Comparison of ENCODE assay signal across 19 cellular contexts in genomic region chr14:50103558-50103957, GRCh38. TPM values are rescaled to one million over a fixed set of nuclear protein-coding genes. Genes with fewer than 3 reads are reported as not detected.
DNase-seq lines count a peak whose midpoint lies in the region; ATAC-seq and TF ChIP-seq lines count a peak whose summit lies in the region.
"Had no signal": no experiment of that assay in that cellular context is flagged by ENCODE, and none has a peak within 500 bp of the region (broad histone marks: within the 10 kb centered on the region; RNA-seq: fewer than 3 reads in every experiment).

No MANE protein-coding gene starts in this region.

- no peaks in the 10 kb centered on the region for H3K27me3 ChIP-seq in CD4-positive, CD25-positive, alpha-beta regulatory T cell (ENCODE audit: control insufficient read depth, insufficient read depth, low read length)
- no peaks in the 10 kb centered on the region for H3K27me3 ChIP-seq in CD8-positive, alpha-beta memory T cell (ENCODE audit: insufficient read depth, low read length, poor library complexity, severe bottlenecking)
- H3K27me3 ChIP-seq in heart right ventricle: no peaks in the 10 kb centered on the region
- H3K27me3 ChIP-seq: cardiac muscle cell, right lobe of liver had no signal

- peak overlapping the region in 2 of 4 donors; percentile 78 to 79 for H3K4me3 Mint-ChIP-seq in CD4-positive, CD25-positive, alpha-beta regulatory T cell
- H3K4me3 Mint-ChIP-seq in CD8-positive, alpha-beta memory T cell: peak overlapping the region in 6 of 7 donors; percentile 29 to 81 (median 73)
- H3K4me3 Mint-ChIP-seq in activated naive CD8-positive, alpha-beta T cell treated with anti-CD3 and anti-CD28 coated beads, Interleukin-2, amount 10 ng/mL, durations not matched to agents 7 days and 5 days: peak overlapping the region; percentile 80
- H3K4me3 Mint-ChIP-seq in naive thymus-derived CD8-positive, alpha-beta T cell: peak overlapping the region; percentile 69 to 89 (median 82)

- H3K27ac Mint-ChIP-seq in CD4-positive, CD25-positive, alpha-beta regulatory T cell: peak overlapping the region; percentile 33 to 87 (median 62)
- H3K27ac Mint-ChIP-seq in CD8-positive, alpha-beta memory T cell: peak overlapping the region in 7 of 8 donors; percentile 80 to 90 (median 89)
- peak overlapping the region; percentile 88 for H3K27ac Mint-ChIP-seq in activated naive CD8-positive, alpha-beta T cell treated with anti-CD3 and anti-CD28 coated beads, Interleukin-2, amount 10 ng/mL, durations not matched to agents 7 days and 5 days
- H3K27ac Mint-ChIP-seq in naive thymus-derived CD8-positive, alpha-beta T cell: peak overlapping the region; percentile 41 to 94 (median 90)

- TF ChIP-seq CTCF in GM13976 (IDR thresholded peaks at IDR 0.05; ENCODE audit: borderline replicate concordance, control extremely low read depth, extremely low read depth, insufficient read depth, missing control alignments) (no peak), heart right ventricle (IDR thresholded peaks at IDR 0.05) (no peak)

- H3K27me3 Mint-ChIP-seq in CD4-positive, CD25-positive, alpha-beta regulatory T cell: peaks cover 5% of the 10 kb centered on the region
- H3K27me3 Mint-ChIP-seq in CD8-positive, alpha-beta memory T cell: no peaks in the 10 kb centered on the region
- H3K27me3 Mint-ChIP-seq in activated naive CD8-positive, alpha-beta T cell treated with anti-CD3 and anti-CD28 coated beads, Interleukin-2, amount 10 ng/mL, durations not matched to agents 7 days and 5 days: no peaks in the 10 kb centered on the region
- H3K27me3 Mint-ChIP-seq in naive thymus-derived CD8-positive, alpha-beta T cell: no peaks in the 10 kb centered on the region

- H3K9me3 Mint-ChIP-seq in CD4-positive, CD25-positive, alpha-beta regulatory T cell: peaks cover 0 to 1% (median 0%) of the 10 kb centered on the region in 7 donors
- H3K9me3 Mint-ChIP-seq in CD8-positive, alpha-beta memory T cell: no peaks in the 10 kb centered on the region
- no peaks in the 10 kb centered on the region for H3K9me3 Mint-ChIP-seq in activated naive CD8-positive, alpha-beta T cell treated with anti-CD3 and anti-CD28 coated beads, Interleukin-2, amount 10 ng/mL, durations not matched to agents 7 days and 5 days
- no peaks in the 10 kb centered on the region for H3K9me3 Mint-ChIP-seq in naive thymus-derived CD8-positive, alpha-beta T cell

- peaks cover 5% of the 10 kb centered on the region for H3K36me3 Mint-ChIP-seq in CD4-positive, CD25-positive, alpha-beta regulatory T cell
- peaks cover 0 to 24% (median 1%) of the 10 kb centered on the region in 3 donors for H3K36me3 Mint-ChIP-seq in CD8-positive, alpha-beta memory T cell
- peaks cover 6% of the 10 kb centered on the region for H3K36me3 Mint-ChIP-seq in activated naive CD8-positive, alpha-beta T cell treated with anti-CD3 and anti-CD28 coated beads, Interleukin-2, amount 10 ng/mL, durations not matched to agents 7 days and 5 days
- peaks cover 0 to 20% (median 0%) of the 10 kb centered on the region in 3 donors for H3K36me3 Mint-ChIP-seq in naive thymus-derived CD8-positive, alpha-beta T cell

- intact Hi-C loops in heart right ventricle (cut with DNase I): loop anchor here in 6 of 10 donors (5.0 to 10.0 kb wide), 6 partner anchors 99 to 239 kb away; no protein-coding TSS in a partner anchor

- POLR2A ChIA-PET in CD8-positive, alpha-beta memory T cell (lab: Charles Lee): interaction anchor here (0.6 to 1.7 kb wide), 4 partner anchors 42 to 238 kb away, joined by 4 to 6 read pairs (median 4); partner anchors contain the start of gene ARF6
- POLR2A ChIA-PET in activated naive CD8-positive, alpha-beta T cell treated with anti-CD3 and anti-CD28 coated beads, Interleukin-2, amount 10 ng/mL, durations not matched to agents 7 days and 5 days (lab: Charles Lee): interaction anchor here (0.6 to 6.0 kb wide), 15 partner anchors 8 to 251 kb away, joined by 3 to 66 read pairs (median 7); partner anchors contain the start of genes NEMF and VCPKMT
- POLR2A ChIA-PET in naive thymus-derived CD8-positive, alpha-beta T cell (lab: Charles Lee): interaction anchor here (0.6 to 11.5 kb wide), 14 partner anchors 9 to 251 kb away, joined by 3 to 75 read pairs (median 10); partner anchors contain the start of genes NEMF and VCPKMT

- H3K4me1 ChIP-seq in CD4-positive, CD25-positive, alpha-beta regulatory T cell (ENCODE audit: control insufficient read depth, insufficient read depth, low read length, poor library complexity, severe bottlenecking): peaks cover 9% of the 10 kb centered on the region
- peaks cover 42% of the 10 kb centered on the region for H3K4me1 ChIP-seq in CD8-positive, alpha-beta memory T cell (ENCODE audit: insufficient read depth, low read length)
- peaks cover 0 to 6% (median 0%) of the 10 kb centered on the region in 9 donors for H3K4me1 ChIP-seq in heart right ventricle

- 91 to 92% methylated on average over 6 of the region's 6 CpGs for WGBS in heart right ventricle, 2 donors

- no peak for ATAC-seq in CD4-positive, CD25-positive, alpha-beta regulatory T cell (ENCODE audit: low read depth in 2 of 2)
- no peak for ATAC-seq in activated naive CD8-positive, alpha-beta T cell treated with anti-CD3 and anti-CD28 coated beads, Interleukin-2, amount 10 ng/mL, durations not matched to agents 7 days and 5 days (ENCODE audit: low read depth)
- no peak for ATAC-seq in naive thymus-derived CD8-positive, alpha-beta T cell
- ATAC-seq in heart right ventricle: no peak
- ATAC-seq: HCT116, right lobe of liver, Right ventricle myocardium inferior had no signal

- in situ Hi-C loops in GM13976 (cut with MboI; ENCODE audit: low sequenced_read_pairs, unreplicated experiment): loop anchor here (25.0 kb wide), 1 partner anchor 466 kb away; the partner anchor contains the start of gene DNAAF2

- DNase-seq in CD4-positive, CD25-positive, alpha-beta regulatory T cell: no peak
- DNase-seq in CD8-positive, alpha-beta memory T cell: no peak
- DNase-seq in activated naive CD8-positive, alpha-beta T cell treated with anti-CD3 and anti-CD28 coated beads, Interleukin-2, amount 10 ng/mL, durations not matched to agents 7 days and 5 days: no peak
- no peak for DNase-seq in naive thymus-derived CD8-positive, alpha-beta T cell
- DNase-seq in GM13976 (ENCODE audit: low spot score): no peak
- DNase-seq in heart right ventricle: no peak
- no peak for DNase-seq in RKO (ENCODE audit: low spot score)
- DNase-seq: amniotic stem cell; effector CD8-positive, alpha-beta T cell; KBM-7; NCI-H187; NCI-H446; right lobe of liver; stimulated activated CD4-positive, alpha-beta T cell treated with anti-CD3 and anti-CD28 coated beads, Interleukin-2, amount 100 ng/mL, for 24 hours; substantia nigra; WERI-Rb-1 had no signal

- H3K27ac ChIP-seq in CD4-positive, CD25-positive, alpha-beta regulatory T cell (ENCODE audit: insufficient read depth, low read length, poor library complexity, severe bottlenecking): peak overlapping the region; percentile 69
- H3K27ac ChIP-seq in CD8-positive, alpha-beta memory T cell (ENCODE audit: low read depth, low read length): no peak overlapping the region
- H3K27ac ChIP-seq in heart right ventricle: peak overlapping the region in 1 of 10 donors; percentile 33
- H3K27ac ChIP-seq: cardiac muscle cell, right lobe of liver, WERI-Rb-1 had no signal

- peak overlapping the region; percentile 1 for H3K4me3 ChIP-seq in CD4-positive, CD25-positive, alpha-beta regulatory T cell (ENCODE audit: low read depth, low read length)
- no peak overlapping the region for H3K4me3 ChIP-seq in CD8-positive, alpha-beta memory T cell (ENCODE audit: low read length)
- H3K4me3 ChIP-seq in heart right ventricle: no peak overlapping the region
- H3K4me3 ChIP-seq: cardiac muscle cell, right lobe of liver had no signal

- H3K36me3 ChIP-seq in CD4-positive, CD25-positive, alpha-beta regulatory T cell (ENCODE audit: control insufficient read depth, insufficient read depth, low read length): peaks cover 3% of the 10 kb centered on the region
- H3K36me3 ChIP-seq in CD8-positive, alpha-beta memory T cell (ENCODE audit: insufficient read depth, low read length): peaks cover 3% of the 10 kb centered on the region
- peaks cover 0 to 33% (median 9%) of the 10 kb centered on the region in 9 donors for H3K36me3 ChIP-seq in heart right ventricle

- no peaks in the 10 kb centered on the region for H3K9me3 ChIP-seq in CD4-positive, CD25-positive, alpha-beta regulatory T cell (ENCODE audit: control insufficient read depth in 2 of 2, low read length in 2 of 2)
- no peaks in the 10 kb centered on the region for H3K9me3 ChIP-seq in CD8-positive, alpha-beta memory T cell (ENCODE audit: low read length)
- no peaks in the 10 kb centered on the region for H3K9me3 ChIP-seq in heart right ventricle
- H3K9me3 ChIP-seq: right lobe of liver had no signal

- H3K4me1 Mint-ChIP-seq in CD4-positive, CD25-positive, alpha-beta regulatory T cell: peaks cover 6 to 47% (median 30%) of the 10 kb centered on the region in 4 donors
- peaks cover 28 to 46% (median 41%) of the 10 kb centered on the region in 3 donors for H3K4me1 Mint-ChIP-seq in CD8-positive, alpha-beta memory T cell
- peaks cover 41% of the 10 kb centered on the region for H3K4me1 Mint-ChIP-seq in activated naive CD8-positive, alpha-beta T cell treated with anti-CD3 and anti-CD28 coated beads, Interleukin-2, amount 10 ng/mL, durations not matched to agents 7 days and 5 days
- peaks cover 22 to 57% (median 45%) of the 10 kb centered on the region in 4 donors for H3K4me1 Mint-ChIP-seq in naive thymus-derived CD8-positive, alpha-beta T cell

- CTCF ChIA-PET in CD8-positive, alpha-beta memory T cell (lab: Charles Lee): interaction anchor here (0.7 to 7.1 kb wide), 12 partner anchors 15 to 251 kb away, joined by 3 to 47 read pairs (median 14); partner anchors contain the start of gene NEMF

RNA-seq across cellular contexts. Expression of gene VCPKMT, which starts 12.8 kb away (rescaled TPM):
- total RNA-seq in CD4-positive, CD25-positive, alpha-beta regulatory T cell: 30.0 TPM
- 10 to 100 TPM in 3 of 4 donors, 1 to 10 TPM in 1; 10.0 to 13.6 (median 12.0) TPM for polyA plus RNA-seq in CD4-positive, CD25-positive, alpha-beta regulatory T cell
- 10 to 100 TPM; 16.5 to 19.9 TPM for total RNA-seq in CD8-positive, alpha-beta memory T cell
- polyA plus RNA-seq in CD8-positive, alpha-beta memory T cell: 11.7 TPM
- 10 to 100 TPM; 12.9 to 14.9 TPM for total RNA-seq in activated naive CD8-positive, alpha-beta T cell treated with anti-CD3 and anti-CD28 coated beads, Interleukin-2, amount 10 ng/mL, durations not matched to agents 7 days and 5 days
- total RNA-seq in naive thymus-derived CD8-positive, alpha-beta T cell: 10 to 100 TPM; 22.3 to 26.0 TPM
- polyA plus RNA-seq in naive thymus-derived CD8-positive, alpha-beta T cell: 10 to 100 TPM in 1 of 3 donors, 1 to 10 TPM in 2; 8.8 to 10.4 (median 9.5) TPM
- 1 to 10 TPM; 1.9 to 4.7 (median 3.0) TPM for total RNA-seq in heart right ventricle
- 10 to 100 TPM in 1 of 2 donors, 1 to 10 TPM in 1; 3.4 to 28.5 TPM for polyA plus RNA-seq in heart right ventricle
